ENCODE assay signal across 1 cellular context in genomic region chr17:77375526-77375916, GRCh38.
TF ChIP-seq lines count a peak whose summit lies in the region.

No MANE protein-coding gene starts in this region.

TF ChIP-seq in GM23338, 12 proteins besides CTCF, POLR2A, EP300 and RAD21 (continued from another document):
- TF ChIP-seq ZNF462 (CRISPR knock-in tag; IDR thresholded peaks at IDR 0.05): no peak
- no peak for TF ChIP-seq ZNF114 (CRISPR knock-in tag; IDR thresholded peaks at IDR 0.05)
- no peak for TF ChIP-seq JUNB (IDR thresholded peaks at IDR 0.05; ENCODE audit: unreplicated experiment)
- no peak for TF ChIP-seq EZH2 (IDR thresholded peaks at IDR 0.05; ENCODE audit: low read depth, unreplicated experiment)
- TF ChIP-seq POLR2AphosphoS5 (IDR thresholded peaks at IDR 0.05; ENCODE audit: low read depth): no peak
